ENCODE assay signal across 1 cellular context in genomic region chr7:139457153-139457946, GRCh38.
TF ChIP-seq lines count a peak whose summit lies in the region.

No MANE protein-coding gene starts in this region.

TF ChIP-seq in SK-N-SH treated with all-trans-retinoic acid at 6 μM for 48 hours, 23 proteins besides CTCF, POLR2A, EP300 and RAD21 (continued from another document):
- TF ChIP-seq PATZ1 (CRISPR knock-in tag; IDR thresholded peaks at IDR 0.05; ENCODE audit: borderline replicate concordance) (no peak), TSHZ2 (CRISPR knock-in tag; IDR thresholded peaks at IDR 0.05) (no peak), ZFP30 (CRISPR knock-in tag; IDR thresholded peaks at IDR 0.05) (no peak), ZFP3 (CRISPR knock-in tag; IDR thresholded peaks at IDR 0.05) (no peak), ZNF70 (CRISPR knock-in tag; IDR thresholded peaks at IDR 0.05) (no peak), CREB5 (CRISPR knock-in tag; IDR thresholded peaks at IDR 0.05; ENCODE audit: low read depth) (no peak), CSDC2 (CRISPR knock-in tag; IDR thresholded peaks at IDR 0.05) (no peak), ZNF565 (CRISPR knock-in tag; conservative IDR thresholded peaks at IDR 0.05; ENCODE audit: low read depth) (no peak), GLIS3 (CRISPR knock-in tag; IDR thresholded peaks at IDR 0.05) (no peak), POU6F1 (CRISPR knock-in tag; IDR thresholded peaks at IDR 0.05; ENCODE audit: borderline replicate concordance, low read depth) (no peak)
